26 cellular contexts compared by ENCODE assay signal in the genomic region with DNA sequence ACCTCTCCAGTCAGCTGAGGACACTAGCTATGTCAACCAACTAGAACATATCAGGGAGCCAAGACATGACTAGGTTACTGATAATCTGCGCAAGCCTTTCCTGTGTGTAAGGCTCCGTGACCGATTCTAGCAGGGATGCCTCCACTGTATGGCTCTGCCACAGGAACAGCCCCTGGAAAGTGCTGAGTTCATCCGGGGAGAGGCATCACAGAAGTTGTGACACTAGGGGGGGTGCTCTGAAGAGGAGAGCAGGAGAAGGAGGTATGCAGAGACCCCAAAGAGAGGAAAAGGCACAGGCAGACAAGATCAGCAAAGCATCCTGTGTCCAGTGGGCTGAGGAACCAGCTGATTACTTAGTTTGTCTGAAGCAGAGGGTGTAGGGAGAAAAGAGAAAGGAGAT. TPM values are rescaled to one million over a fixed set of nuclear protein-coding genes. Genes with fewer than 3 reads are reported as not detected.
DNase-seq lines count a peak whose midpoint lies in the region; TF ChIP-seq lines count a peak whose summit lies in the region.
"Had no signal": no experiment of that assay in that cellular context is flagged by ENCODE, and none has a peak within 500 bp of the region (broad histone marks: within the 10 kb centered on the region; RNA-seq: fewer than 3 reads in every experiment).

No MANE protein-coding gene starts in this region.

- 97 to 100% methylated on average over 4 of the region's 4 CpGs for WGBS in endodermal cell (ENCODE audit: insufficient coverage in 1 of 2, insufficient read length in 1 of 2), 2 experiments

- intact Hi-C loops in activated naive CD4-positive, alpha-beta T cell treated with anti-CD3 and anti-CD28 coated beads for 36 hours (cut with micrococcal nuclease) = no loop called here

- H3K4me3 ChIP-seq in endodermal cell (ENCODE audit: low read length) = no peak overlapping the region
- H3K4me3 ChIP-seq: pancreas, spleen, upper lobe of left lung had no signal

- CTCF ChIA-PET in activated naive CD4-positive, alpha-beta T cell treated with anti-CD3 and anti-CD28 coated beads for 36 hours (lab: Charles Lee) = interaction anchor here (0.6 to 2.9 kb wide), 12 partner anchors 8 to 157 kb away, joined by 3 to 14 read pairs (median 4); no protein-coding TSS in a partner anchor
- CTCF ChIA-PET in activated CD4-positive, alpha-beta memory T cell treated with anti-CD3 and anti-CD28 coated beads, Interleukin-2, amount 10 ng/mL, durations not matched to agents 7 days and 5 days (lab: Charles Lee) = interaction anchor here (0.6 to 3.3 kb wide), 5 partner anchors 10 to 111 kb away, joined by 3 to 15 read pairs (median 5); a partner anchor contains a TSS

- peaks cover 30% of the 10 kb centered on the region for H3K4me1 Mint-ChIP-seq in activated naive CD4-positive, alpha-beta T cell treated with anti-CD3 and anti-CD28 coated beads for 36 hours (ENCODE audit: low read depth)
- H3K4me1 Mint-ChIP-seq in activated CD4-positive, alpha-beta memory T cell treated with anti-CD3 and anti-CD28 coated beads, Interleukin-2, amount 10 ng/mL, durations not matched to agents 7 days and 5 days = peaks cover 47% of the 10 kb centered on the region
- H3K4me1 Mint-ChIP-seq in endodermal cell (no peaks in the 10 kb centered on the region), osteocyte (ENCODE audit: unreplicated experiment) (peaks cover 7% of the 10 kb centered on the region)
- H3K4me1 Mint-ChIP-seq: nephron had no signal

- H3K9me3 Mint-ChIP-seq in activated naive CD4-positive, alpha-beta T cell treated with anti-CD3 and anti-CD28 coated beads for 36 hours = no peaks in the 10 kb centered on the region
- no peaks in the 10 kb centered on the region for H3K9me3 Mint-ChIP-seq in activated CD4-positive, alpha-beta memory T cell treated with anti-CD3 and anti-CD28 coated beads, Interleukin-2, amount 10 ng/mL, durations not matched to agents 7 days and 5 days
- peaks cover 11% of the 10 kb centered on the region for H3K9me3 Mint-ChIP-seq in endodermal cell
- no peaks in the 10 kb centered on the region for H3K9me3 Mint-ChIP-seq in osteocyte (ENCODE audit: unreplicated experiment)
- H3K9me3 Mint-ChIP-seq: nephron had no signal

- no peak overlapping the region for H3K27ac ChIP-seq in endodermal cell (ENCODE audit: low read depth, low read length)
- H3K27ac ChIP-seq: pancreas, upper lobe of left lung, VCaP had no signal

- POLR2A ChIA-PET in activated CD4-positive, alpha-beta memory T cell treated with anti-CD3 and anti-CD28 coated beads, Interleukin-2, amount 10 ng/mL, durations not matched to agents 7 days and 5 days (lab: Charles Lee) = interaction anchor here (1.0 to 11.6 kb wide), 5 partner anchors 8 to 138 kb away, joined by 3 to 165 read pairs (median 4); a partner anchor contains a TSS

- no peak overlapping the region for H3K4me3 Mint-ChIP-seq in activated naive CD4-positive, alpha-beta T cell treated with anti-CD3 and anti-CD28 coated beads for 36 hours
- H3K4me3 Mint-ChIP-seq in activated CD4-positive, alpha-beta memory T cell treated with anti-CD3 and anti-CD28 coated beads, Interleukin-2, amount 10 ng/mL, durations not matched to agents 7 days and 5 days = no peak overlapping the region
- H3K4me3 Mint-ChIP-seq in endodermal cell (no peak overlapping the region), osteocyte (ENCODE audit: unreplicated experiment) (no peak overlapping the region)
- H3K4me3 Mint-ChIP-seq: mesothelial cell of epicardium, nephron had no signal

- H3K27me3 Mint-ChIP-seq in activated naive CD4-positive, alpha-beta T cell treated with anti-CD3 and anti-CD28 coated beads for 36 hours (ENCODE audit: low read depth) = no peaks in the 10 kb centered on the region
- H3K27me3 Mint-ChIP-seq in activated CD4-positive, alpha-beta memory T cell treated with anti-CD3 and anti-CD28 coated beads, Interleukin-2, amount 10 ng/mL, durations not matched to agents 7 days and 5 days = no peaks in the 10 kb centered on the region
- no peaks in the 10 kb centered on the region for H3K27me3 Mint-ChIP-seq in endodermal cell (ENCODE audit: insufficient read depth)
- H3K27me3 Mint-ChIP-seq in osteocyte (ENCODE audit: unreplicated experiment) = no peaks in the 10 kb centered on the region

- H3K27me3 ChIP-seq in endodermal cell (ENCODE audit: control insufficient read depth, insufficient read depth, low read length, poor library complexity, severe bottlenecking) = no peaks in the 10 kb centered on the region
- H3K27me3 ChIP-seq: pancreas, spleen, upper lobe of left lung had no signal

- no peak overlapping the region for H3K9ac ChIP-seq in endodermal cell (ENCODE audit: extremely low read depth, low read length, poor library complexity, severe bottlenecking)

- peaks cover 10% of the 10 kb centered on the region for H3K9me3 ChIP-seq in endodermal cell (ENCODE audit: control insufficient read depth, low read length)
- H3K9me3 ChIP-seq: pancreas, spleen, upper lobe of left lung had no signal

- DNase-seq in activated naive CD4-positive, alpha-beta T cell treated with anti-CD3 and anti-CD28 coated beads for 36 hours = no peak
- DNase-seq in activated naive CD4-positive, alpha-beta T cell treated with Interleukin-2 at 50 U/mL for 16 hours = no peak
- no peak for DNase-seq in activated CD4-positive, alpha-beta memory T cell treated with anti-CD3 and anti-CD28 coated beads, Interleukin-2, amount 10 ng/mL, durations not matched to agents 7 days and 5 days
- peak; percentile 16 for DNase-seq in endodermal cell
- DNase-seq in osteocyte (ENCODE audit: extremely low spot score, unreplicated experiment) = peak; percentile 44
- DNase-seq in NCI-H187 treated with DMSO at 0.1 percent for 48 hours (lab: John Stamatoyannopoulos, UW) = no peak
- no peak for DNase-seq in mesenteric fat pad (ENCODE audit: low spot score)
- no peak for DNase-seq in SKM-1 (lab: John Stamatoyannopoulos, UW; ENCODE audit: unreplicated experiment)
- DNase-seq: ACHN; activated T-cell treated with anti-CD3 and anti-CD28 coated beads for 4 hours; Calu3; cerebellar nuclear complex; DMS79 treated with DMSO at 0.1 percent for 48 hours; GF-D8; glutamatergic neuron; kidney; pancreas; right cardiac atrium; RPMI8226; spleen; stimulated activated CD4-positive, alpha-beta T cell treated with anti-CD3 and anti-CD28 coated beads, Interleukin-2, amount 100 ng/mL, for 48 hours; substantia nigra; upper lobe of left lung had no signal

- peaks cover 3% of the 10 kb centered on the region for H3K4me1 ChIP-seq in endodermal cell (ENCODE audit: control insufficient read depth, insufficient read depth, low read length)
- H3K4me1 ChIP-seq: pancreas had no signal

- H3K36me3 ChIP-seq in endodermal cell (ENCODE audit: control insufficient read depth, insufficient read depth, low read length) = peaks cover 94% of the 10 kb centered on the region

- peak overlapping the region; percentile 71 for H3K27ac Mint-ChIP-seq in activated naive CD4-positive, alpha-beta T cell treated with anti-CD3 and anti-CD28 coated beads for 36 hours
- peak overlapping the region; percentile 58 for H3K27ac Mint-ChIP-seq in activated CD4-positive, alpha-beta memory T cell treated with anti-CD3 and anti-CD28 coated beads, Interleukin-2, amount 10 ng/mL, durations not matched to agents 7 days and 5 days
- H3K27ac Mint-ChIP-seq in endodermal cell (no peak overlapping the region), osteocyte (ENCODE audit: unreplicated experiment) (no peak overlapping the region)
- H3K27ac Mint-ChIP-seq: mesothelial cell of epicardium, nephron had no signal

- TF ChIP-seq CTCF in endodermal cell (conservative IDR thresholded peaks at IDR 0.05) = no peak
- TF ChIP-seq CTCF in osteocyte (IDR thresholded peaks at IDR 0.05) = no peak

- H3K36me3 Mint-ChIP-seq in activated naive CD4-positive, alpha-beta T cell treated with anti-CD3 and anti-CD28 coated beads for 36 hours (ENCODE audit: low read depth) = peaks cover 46% of the 10 kb centered on the region
- peaks cover 84% of the 10 kb centered on the region for H3K36me3 Mint-ChIP-seq in activated CD4-positive, alpha-beta memory T cell treated with anti-CD3 and anti-CD28 coated beads, Interleukin-2, amount 10 ng/mL, durations not matched to agents 7 days and 5 days (ENCODE audit: low read depth)
- H3K36me3 Mint-ChIP-seq in endodermal cell (ENCODE audit: low read depth) = peaks cover 82% of the 10 kb centered on the region
- H3K36me3 Mint-ChIP-seq in osteocyte (ENCODE audit: unreplicated experiment) = peaks cover 46% of the 10 kb centered on the region

RNA-seq across cellular contexts. Expression of a gene that starts 13.5 kb away (rescaled TPM):
- 10 to 100 TPM; 46.9 to 48.2 TPM for total RNA-seq in activated naive CD4-positive, alpha-beta T cell treated with anti-CD3 and anti-CD28 coated beads for 36 hours
- total RNA-seq in activated CD4-positive, alpha-beta memory T cell treated with anti-CD3 and anti-CD28 coated beads, Interleukin-2, amount 10 ng/mL, durations not matched to agents 7 days and 5 days = 100 to 1,000 TPM; 148 to 154 TPM
- 10 to 100 TPM; 40.5 to 46.3 TPM for total RNA-seq in endodermal cell
- 22.0 TPM for polyA plus RNA-seq in endodermal cell (2013, experiment 1 of 2)
- polyA plus RNA-seq in endodermal cell (2013, experiment 2 of 2) = 18.6 TPM
- total RNA-seq in osteocyte = 26.8 and 27.3 TPM in 2 replicates
- total RNA-seq in mesenteric fat pad = 68.9 TPM

Comparison
In these comparisons a context has a peak if more than half of its experiments do, and no peak if none do; other contexts are left out.
1. DNase-seq: peak in endodermal cell (single experiment) and osteocyte (single experiment); none in activated naive CD4-positive, alpha-beta T cell treated with anti-CD3 and anti-CD28 coated beads for 36 hours (single experiment), activated naive CD4-positive, alpha-beta T cell treated with Interleukin-2 at 50 U/mL for 16 hours (single experiment), activated CD4-positive, alpha-beta memory T cell treated with anti-CD3 and anti-CD28 coated beads, Interleukin-2, amount 10 ng/mL, durations not matched to agents 7 days and 5 days (single experiment), NCI-H187 treated with DMSO at 0.1 percent for 48 hours (single experiment), mesenteric fat pad (single experiment) and SKM-1 (single experiment).
2. H3K27ac Mint-ChIP-seq: peak in activated naive CD4-positive, alpha-beta T cell treated with anti-CD3 and anti-CD28 coated beads for 36 hours (single experiment) and activated CD4-positive, alpha-beta memory T cell treated with anti-CD3 and anti-CD28 coated beads, Interleukin-2, amount 10 ng/mL, durations not matched to agents 7 days and 5 days (single experiment); none in endodermal cell (single experiment) and osteocyte (single experiment).